23 cellular contexts compared by ENCODE assay signal in genomic region chr7:11290859-11291258, GRCh38.
DNase-seq lines count a peak whose midpoint lies in the region; ATAC-seq, FAIRE-seq and TF ChIP-seq lines count a peak whose summit lies in the region.
"Had no signal": no experiment of that assay in that cellular context is flagged by ENCODE, and none has a peak within 500 bp of the region (broad histone marks: within the 10 kb centered on the region; RNA-seq: fewer than 3 reads in every experiment).

No MANE protein-coding gene starts in this region.

- peak; percentile 30 for FAIRE-seq in H54 (lab: Jason Lieb, UNC)
- FAIRE-seq: A204.1, GM12892, GM18507, HepG2 had no signal

- no peak overlapping the region for H3K4me3 Mint-ChIP-seq in nephron
- no peak overlapping the region for H3K4me3 Mint-ChIP-seq in endothelial cell (ENCODE audit: unreplicated experiment)
- no peak overlapping the region for H3K4me3 Mint-ChIP-seq in activated naive CD8-positive, alpha-beta T cell treated with anti-CD3 and anti-CD28 coated beads for 36 hours
- H3K4me3 Mint-ChIP-seq: CD14-positive monocyte; CD4-positive, alpha-beta memory T cell; GM23338; HFFc6; IgD-negative memory B cell had no signal

- no peak for ATAC-seq in HG03135 (IDR thresholded peaks at IDR 0.05; ENCODE audit: unreplicated experiment)
- ATAC-seq: GM23338, HCT116, HepG2 had no signal

- H3K4me1 Mint-ChIP-seq in nephron (no peaks in the 10 kb centered on the region), endothelial cell (ENCODE audit: unreplicated experiment) (no peaks in the 10 kb centered on the region)
- H3K4me1 Mint-ChIP-seq in activated naive CD8-positive, alpha-beta T cell treated with anti-CD3 and anti-CD28 coated beads for 36 hours: no peaks in the 10 kb centered on the region
- H3K4me1 Mint-ChIP-seq: CD4-positive, alpha-beta memory T cell; IgD-negative memory B cell had no signal

- H3K27ac Mint-ChIP-seq in nephron (peak overlapping the region; percentile 2 to 51 (median 10)), endothelial cell (ENCODE audit: unreplicated experiment) (no peak overlapping the region)
- no peak overlapping the region for H3K27ac Mint-ChIP-seq in activated naive CD8-positive, alpha-beta T cell treated with anti-CD3 and anti-CD28 coated beads for 36 hours
- H3K27ac Mint-ChIP-seq: CD14-positive monocyte; CD4-positive, alpha-beta memory T cell; GM23338; HFFc6; IgD-negative memory B cell had no signal

- no peak for TF ChIP-seq CTCF in 22Rv1 (IDR thresholded peaks at IDR 0.05)
- no peak for TF ChIP-seq CTCF in VCaP (conservative IDR thresholded peaks at IDR 0.05)
- TF ChIP-seq CTCF in nephron (IDR thresholded peaks at IDR 0.05; ENCODE audit: unreplicated experiment in 3 of 3): no peak
- TF ChIP-seq CTCF in endothelial cell (IDR thresholded peaks at IDR 0.05; ENCODE audit: unreplicated experiment): no peak

- H3K9me3 Mint-ChIP-seq in nephron: no peaks in the 10 kb centered on the region
- no peaks in the 10 kb centered on the region for H3K9me3 Mint-ChIP-seq in endothelial cell (ENCODE audit: unreplicated experiment)
- no peaks in the 10 kb centered on the region for H3K9me3 Mint-ChIP-seq in activated naive CD8-positive, alpha-beta T cell treated with anti-CD3 and anti-CD28 coated beads for 36 hours
- H3K9me3 Mint-ChIP-seq: GM23338 had no signal

- no peaks in the 10 kb centered on the region for H3K36me3 Mint-ChIP-seq in nephron (ENCODE audit: low read depth)
- no peaks in the 10 kb centered on the region for H3K36me3 Mint-ChIP-seq in endothelial cell (ENCODE audit: low read depth, unreplicated experiment)
- H3K36me3 Mint-ChIP-seq in activated naive CD8-positive, alpha-beta T cell treated with anti-CD3 and anti-CD28 coated beads for 36 hours: no peaks in the 10 kb centered on the region
- H3K36me3 Mint-ChIP-seq: CD14-positive monocyte; CD4-positive, alpha-beta memory T cell; IgD-negative memory B cell had no signal

- H3K27ac ChIP-seq in 22Rv1 (peak overlapping the region; percentile 45), VCaP (peak overlapping the region; percentile 85)
- H3K27ac ChIP-seq: BLaER1 had no signal

- H3K27me3 Mint-ChIP-seq in nephron (ENCODE audit: low read depth) (no peaks in the 10 kb centered on the region), endothelial cell (ENCODE audit: unreplicated experiment) (no peaks in the 10 kb centered on the region)
- peaks cover 4% of the 10 kb centered on the region for H3K27me3 Mint-ChIP-seq in activated naive CD8-positive, alpha-beta T cell treated with anti-CD3 and anti-CD28 coated beads for 36 hours
- H3K27me3 Mint-ChIP-seq: IgD-negative memory B cell had no signal

- DNase-seq in H54 (ENCODE audit: insufficient read length, low spot score): no peak
- DNase-seq in dermis blood vessel endothelial cell: no peak
- no peak for DNase-seq in endothelial cell (ENCODE audit: low spot score)
- no peak for DNase-seq in activated naive CD8-positive, alpha-beta T cell treated with anti-CD3 and anti-CD28 coated beads for 36 hours
- DNase-seq: CD4-positive, alpha-beta memory T cell; DMS153; DMS79; GDM1; H7; HFFc6 had no signal

- TF ChIP-seq POLR2A in H54 (IDR thresholded peaks at IDR 0.05; ENCODE audit: low read depth, low read length): no peak

Comparison
In these comparisons a context has a peak if more than half of its experiments do, and no peak if none do; other contexts are left out.
1. H3K27ac Mint-ChIP-seq: peak in nephron (3 of 3); none in endothelial cell (single experiment) and activated naive CD8-positive, alpha-beta T cell treated with anti-CD3 and anti-CD28 coated beads for 36 hours (single experiment).